Comparison of ENCODE assay signal across 8 cellular contexts in genomic region chr6:20534295-20534897, GRCh38. TPM values are rescaled to one million over a fixed set of nuclear protein-coding genes. Genes with fewer than 3 reads are reported as not detected.
DNase-seq lines count a peak whose midpoint lies in the region; ATAC-seq and TF ChIP-seq lines count a peak whose summit lies in the region.

TSS of gene CDKAL1 (plus strand) at chr6:20534457. CDS start at chr6:20546351, 11,894 bp downstream.

- H3K27ac Mint-ChIP-seq in neural progenitor cell, result peak within 1 kb of the TSS; percentile 95

- peak; percentile 83 to 89 for DNase-seq in HAP-1 (ENCODE audit: low spot score in 2 of 2)
- peak; percentile 90 for DNase-seq in MM.1S
- peak; percentile 58 for DNase-seq in SIG-M5 (lab: John Stamatoyannopoulos, UW)
- DNase-seq in activated gamma-delta T cell (lab: John Stamatoyannopoulos, UW), result peak; percentile 18
- DNase-seq in foreskin keratinocyte, result peak; percentile 72 to 83
- DNase-seq in neural progenitor cell (ENCODE audit: low spot score), result peak; percentile 88
- peak; percentile 89 for DNase-seq in stromal cell of bone marrow (ENCODE audit: low read depth)

- H3K4me2 ChIP-seq in MM.1S (ENCODE audit: low read depth, low read length), result peak within 1 kb of the TSS; percentile 89
- peak within 1 kb of the TSS; percentile 87 for H3K4me2 ChIP-seq in neural progenitor cell

- no peak for TF ChIP-seq CTCF in MM.1S (IDR thresholded peaks at IDR 0.05; ENCODE audit: low read length)
- TF ChIP-seq CTCF in foreskin keratinocyte (conservative IDR thresholded peaks at IDR 0.05), result no peak
- TF ChIP-seq CTCF in neural progenitor cell (IDR thresholded peaks at IDR 0.05), result no peak

- H3K36me3 ChIP-seq in ES-I3 (ENCODE audit: insufficient read depth, low read length) (no peaks in the 10 kb centered on the region), HAP-1 (replicated peaks) (peaks cover 3% of the 10 kb centered on the region; the same call in 1 of the 2 replicates), MM.1S (replicated peaks; ENCODE audit: insufficient read depth, low read length) (no peaks in the 10 kb centered on the region), neural progenitor cell (no peaks in the 10 kb centered on the region)

- H3F3A ChIP-seq in MM.1S (ENCODE audit: insufficient read depth, low read length) (peaks cover 9% of the 10 kb centered on the region), neural progenitor cell (ENCODE audit: low read depth) (peaks cover 9% of the 10 kb centered on the region)

- H2AFZ ChIP-seq in MM.1S (ENCODE audit: low read length) (peak within 1 kb of the TSS; percentile 90), neural progenitor cell (replicated peaks) (peak within 1 kb of the TSS; percentile 90)

- peaks cover 22% of the 10 kb centered on the region for H3K4me1 Mint-ChIP-seq in neural progenitor cell

- peak within 1 kb of the TSS; percentile 74 for H3K4me3 ChIP-seq in HAP-1
- H3K4me3 ChIP-seq in MM.1S (ENCODE audit: low read length), result peak within 1 kb of the TSS; percentile 90
- peak within 1 kb of the TSS; percentile 83 for H3K4me3 ChIP-seq in neural progenitor cell

- H3K36me3 Mint-ChIP-seq in neural progenitor cell, result peaks cover 5% of the 10 kb centered on the region

- no peaks in the 10 kb centered on the region for H3K9me2 ChIP-seq in MM.1S (replicated peaks; ENCODE audit: insufficient read depth, low read length)

- H3K9ac ChIP-seq in ES-I3 (ENCODE audit: low read depth, low read length), result peak within 1 kb of the TSS; percentile 93
- peak within 1 kb of the TSS; percentile 94 for H3K9ac ChIP-seq in MM.1S (ENCODE audit: low read length)
- peak within 1 kb of the TSS; percentile 50 for H3K9ac ChIP-seq in neural progenitor cell

- no peaks in the 10 kb centered on the region for H3K27me3 ChIP-seq in HAP-1 (ENCODE audit: low read depth)
- H3K27me3 ChIP-seq in MM.1S (replicated peaks; ENCODE audit: insufficient read depth, low read length), result no peaks in the 10 kb centered on the region
- no peaks in the 10 kb centered on the region for H3K27me3 ChIP-seq in foreskin keratinocyte
- no peaks in the 10 kb centered on the region for H3K27me3 ChIP-seq in neural progenitor cell

- H3K9me3 Mint-ChIP-seq in neural progenitor cell, result no peaks in the 10 kb centered on the region

- peak within 1 kb of the TSS; percentile 97 for H3K4me3 Mint-ChIP-seq in neural progenitor cell

- H3K79me2 ChIP-seq in MM.1S (ENCODE audit: low read length) (peaks cover 49% of the 10 kb centered on the region), neural progenitor cell (ENCODE audit: low read depth) (peaks cover 46% of the 10 kb centered on the region)

- no peaks in the 10 kb centered on the region for H3K27me3 Mint-ChIP-seq in neural progenitor cell (ENCODE audit: insufficient read depth, low read depth)

- peak within 1 kb of the TSS; percentile 88 for H3K27ac ChIP-seq in MM.1S (ENCODE audit: low read length)
- peak within 1 kb of the TSS; percentile 86 for H3K27ac ChIP-seq in foreskin keratinocyte
- peak within 1 kb of the TSS; percentile 35 for H3K27ac ChIP-seq in neural progenitor cell

- ATAC-seq in foreskin keratinocyte, result peak; percentile 86

- H3K9me3 ChIP-seq in ES-I3 (ENCODE audit: control insufficient read depth, insufficient read depth, low read length), result no peaks in the 10 kb centered on the region
- H3K9me3 ChIP-seq in HAP-1, result no peaks in the 10 kb centered on the region
- H3K9me3 ChIP-seq in MM.1S (replicated peaks; ENCODE audit: insufficient read depth, low read length), result no peaks in the 10 kb centered on the region
- H3K9me3 ChIP-seq in neural progenitor cell (ENCODE audit: low read depth), result no peaks in the 10 kb centered on the region

- H3K4me1 ChIP-seq in ES-I3 (ENCODE audit: insufficient read depth, low read length) (peaks cover 5% of the 10 kb centered on the region), HAP-1 (peaks cover 7% of the 10 kb centered on the region), MM.1S (ENCODE audit: low read length) (peaks cover 13% of the 10 kb centered on the region), foreskin keratinocyte (no peaks in the 10 kb centered on the region), neural progenitor cell (peaks cover 28% of the 10 kb centered on the region)

- in situ Hi-C loops in HAP-1 (cut with MboI; ENCODE audit: low sequenced_read_pairs), result loop anchor here (5.0 kb wide), 1 partner anchor 132 kb away; the partner anchor contains the start of gene E2F3

- H4K20me1 ChIP-seq in MM.1S (ENCODE audit: insufficient read depth, low read length) (no peaks in the 10 kb centered on the region), neural progenitor cell (ENCODE audit: low read depth) (peaks cover 14% of the 10 kb centered on the region)

RNA-seq across cellular contexts. Expression of gene CDKAL1, which starts in this region (rescaled TPM):
- total RNA-seq in foreskin keratinocyte (12.2 and 12.3 TPM in 2 replicates), neural progenitor cell (ENCODE audit: low replicate concordance) (29.1 and 39.6 TPM in 2 replicates)
- polyA plus RNA-seq in foreskin keratinocyte, result 3.7 and 4.1 TPM in 2 replicates

Comparison
In these comparisons a context has a peak if more than half of its experiments do, and no peak if none do; other contexts are left out.
1. Peak in every context shown above with its lines: DNase-seq, ATAC-seq, H3K4me3 ChIP-seq and H3K27ac ChIP-seq.
2. DNase-seq: peak in every context shown above with its lines; median percentile 90 in MM.1S; 89 in stromal cell of bone marrow; 88 in neural progenitor cell; 86 in HAP-1; 78 in foreskin keratinocyte; 58 in SIG-M5; 18 in activated gamma-delta T cell.
3. H3K27ac ChIP-seq: peak in every context shown above with its lines; median percentile 88 in MM.1S; 86 in foreskin keratinocyte; 35 in neural progenitor cell.